ENCODE assay signal across 9 cellular contexts in the genomic region with DNA sequence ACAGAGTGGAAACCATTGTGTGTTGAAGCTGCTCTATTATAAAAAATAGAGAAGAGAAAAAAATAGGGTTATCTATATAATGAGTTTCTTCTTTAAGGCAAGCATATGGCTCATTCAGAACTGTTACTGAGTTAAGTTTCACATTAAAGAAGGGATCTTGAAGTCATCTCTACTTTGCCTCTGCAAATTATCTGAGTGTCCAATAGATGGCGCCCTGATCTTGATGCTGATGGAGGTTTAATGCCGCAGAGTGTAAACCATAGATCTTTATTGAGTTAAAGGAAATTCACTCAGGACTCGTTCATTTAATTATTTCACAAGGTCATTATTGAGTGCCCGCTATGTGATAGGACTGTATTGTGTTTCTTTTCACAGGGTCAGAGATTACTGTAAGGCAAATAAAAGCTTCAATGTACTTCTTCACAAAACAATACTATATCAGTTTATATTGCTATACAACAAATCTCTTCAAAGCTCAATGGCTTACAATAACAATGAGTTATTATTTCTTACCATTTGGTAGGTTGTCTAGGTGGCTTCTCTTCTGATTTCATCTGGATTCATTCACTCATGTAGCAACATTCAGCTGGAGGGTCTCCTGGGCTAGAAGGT.
DNase-seq lines count a peak whose midpoint lies in the region; ATAC-seq and TF ChIP-seq lines count a peak whose summit lies in the region.
"Had no signal": no experiment of that assay in that cellular context is flagged by ENCODE, and none has a peak within 500 bp of the region (broad histone marks: within the 10 kb centered on the region; RNA-seq: fewer than 3 reads in every experiment).

No MANE protein-coding gene starts in this region.

- POLR2A ChIA-PET in activated CD4-positive, alpha-beta T cell treated with anti-CD3 and anti-CD28 coated beads for 36 hours (lab: Charles Lee), result no interaction called here

- peak; percentile 84 for TF ChIP-seq CTCF in OCI-LY3 (IDR thresholded peaks at IDR 0.05; ENCODE audit: low read depth, low read length)
- peak in 2 of 3 experiments; percentile 40 to 62 for TF ChIP-seq CTCF in esophagus muscularis mucosa (IDR thresholded peaks at IDR 0.05)

- H4K20me1 ChIP-seq in OCI-LY3 (ENCODE audit: insufficient read depth, low read length), result no peaks in the 10 kb centered on the region

- TF ChIP-seq EP300 in esophagus muscularis mucosa (IDR thresholded peaks at IDR 0.05), result no peak

- no peaks in the 10 kb centered on the region for H3K36me3 Mint-ChIP-seq in activated CD4-positive, alpha-beta T cell treated with anti-CD3 and anti-CD28 coated beads for 36 hours (ENCODE audit: low read depth)
- H3K36me3 Mint-ChIP-seq: activated naive CD4-positive, alpha-beta T cell treated with anti-CD3 and anti-CD28 coated beads, Interleukin-2, amount 50 U/mL, for 24 hours had no signal

- peaks cover 9% of the 10 kb centered on the region for H3K4me1 ChIP-seq in OCI-LY3 (ENCODE audit: low read length)
- H3K4me1 ChIP-seq in esophagus muscularis mucosa, result no peaks in the 10 kb centered on the region

- no peaks in the 10 kb centered on the region for H3K4me1 Mint-ChIP-seq in activated CD4-positive, alpha-beta T cell treated with anti-CD3 and anti-CD28 coated beads for 36 hours
- H3K4me1 Mint-ChIP-seq: activated naive CD4-positive, alpha-beta T cell treated with anti-CD3 and anti-CD28 coated beads, Interleukin-2, amount 50 U/mL, for 24 hours had no signal

- H3K4me2 ChIP-seq in OCI-LY3 (ENCODE audit: low read length), result 0 out of 2 replicates have a peak overlapping the region, but pooled peaks have one; percentile 19

- no peaks in the 10 kb centered on the region for H3K79me2 ChIP-seq in OCI-LY3 (ENCODE audit: low read length)

- intact Hi-C loops in activated CD4-positive, alpha-beta T cell treated with anti-CD3 and anti-CD28 coated beads for 36 hours (cut with DNase I, micrococcal nuclease), result no loop called here
- intact Hi-C loops in esophagus muscularis mucosa (cut with DNase I), result no loop called here

- H3K27ac ChIP-seq in OCI-LY3 (ENCODE audit: low read length) (no peak overlapping the region), esophagus muscularis mucosa (replicated peaks in 1 of 4) (no peak overlapping the region)

- H3K4me3 Mint-ChIP-seq in activated CD4-positive, alpha-beta T cell treated with anti-CD3 and anti-CD28 coated beads for 36 hours, result no peak overlapping the region
- H3K4me3 Mint-ChIP-seq: activated naive CD4-positive, alpha-beta T cell treated with anti-CD3 and anti-CD28 coated beads, Interleukin-2, amount 50 U/mL, for 24 hours had no signal

- WGBS in esophagus muscularis mucosa, result 25% methylated on average over 4 of the region's 4 CpGs

- H3K27me3 ChIP-seq in OCI-LY3 (ENCODE audit: low read depth, low read length) (no peaks in the 10 kb centered on the region), esophagus muscularis mucosa (no peaks in the 10 kb centered on the region), MG63 (no peaks in the 10 kb centered on the region)

- peaks cover 4% of the 10 kb centered on the region for H3K9me3 Mint-ChIP-seq in activated CD4-positive, alpha-beta T cell treated with anti-CD3 and anti-CD28 coated beads for 36 hours (ENCODE audit: low read depth)
- H3K9me3 Mint-ChIP-seq: activated naive CD4-positive, alpha-beta T cell treated with anti-CD3 and anti-CD28 coated beads, Interleukin-2, amount 50 U/mL, for 24 hours had no signal

- H3K9me3 ChIP-seq in OCI-LY3 (ENCODE audit: insufficient read depth, low read length), result no peaks in the 10 kb centered on the region
- peaks cover 0 to 3% (median 0%) of the 10 kb centered on the region in 4 donors for H3K9me3 ChIP-seq in esophagus muscularis mucosa
- no peaks in the 10 kb centered on the region for H3K9me3 ChIP-seq in MG63

- H3K4me3 ChIP-seq in OCI-LY3 (ENCODE audit: low read length) (no peak overlapping the region), esophagus muscularis mucosa (no peak overlapping the region), MG63 (no peak overlapping the region)

- no peaks in the 10 kb centered on the region for H3K27me3 Mint-ChIP-seq in activated CD4-positive, alpha-beta T cell treated with anti-CD3 and anti-CD28 coated beads for 36 hours

- H3K36me3 ChIP-seq in OCI-LY3 (replicated peaks; ENCODE audit: low read depth, low read length) (no peaks in the 10 kb centered on the region), esophagus muscularis mucosa (no peaks in the 10 kb centered on the region), MG63 (no peaks in the 10 kb centered on the region)

- peak; percentile 18 for DNase-seq in activated CD4-positive, alpha-beta T cell treated with anti-CD3 and anti-CD28 coated beads for 36 hours
- no peak for DNase-seq in activated CD4-positive, alpha-beta T cell treated with anti-CD3 and anti-CD28 coated beads for 48 hours
- DNase-seq in esophagus muscularis mucosa (ENCODE audit: extremely low spot score) (no peak), renal cortical epithelial cell (ENCODE audit: low read depth) (peak; percentile 60), MG63 (no peak)

- CTCF ChIA-PET in activated CD4-positive, alpha-beta T cell treated with anti-CD3 and anti-CD28 coated beads for 36 hours (lab: Charles Lee), result interaction anchor here (0.6 to 2.1 kb wide), 6 partner anchors 11 to 101 kb away, joined by 3 to 9 read pairs (median 4); no protein-coding TSS in a partner anchor

- H3K9ac ChIP-seq in OCI-LY3 (ENCODE audit: low read length), result no peak overlapping the region

- no peak overlapping the region for H2AFZ ChIP-seq in OCI-LY3 (ENCODE audit: low read depth, low read length)

- H3K27ac Mint-ChIP-seq in activated CD4-positive, alpha-beta T cell treated with anti-CD3 and anti-CD28 coated beads for 36 hours, result no peak overlapping the region
- H3K27ac Mint-ChIP-seq: activated naive CD4-positive, alpha-beta T cell treated with anti-CD3 and anti-CD28 coated beads, Interleukin-2, amount 50 U/mL, for 24 hours had no signal

- no peak for TF ChIP-seq POLR2A in esophagus muscularis mucosa (IDR thresholded peaks at IDR 0.05; ENCODE audit: low read depth)

- no peak for ATAC-seq in activated CD4-positive, alpha-beta T cell treated with anti-CD3 and anti-CD28 coated beads for 36 hours
- ATAC-seq in HG02763 (IDR thresholded peaks at IDR 0.05; ENCODE audit: unreplicated experiment), result peak; percentile 56
- no peak for ATAC-seq in GM19328 (IDR thresholded peaks at IDR 0.05; ENCODE audit: unreplicated experiment)

Comparison
In these comparisons a context has a peak if more than half of its experiments do, and no peak if none do; other contexts are left out.
1. DNase-seq: peak in activated CD4-positive, alpha-beta T cell treated with anti-CD3 and anti-CD28 coated beads for 36 hours (single experiment) and renal cortical epithelial cell (single experiment); none in activated CD4-positive, alpha-beta T cell treated with anti-CD3 and anti-CD28 coated beads for 48 hours (single experiment), esophagus muscularis mucosa (single experiment) and MG63 (single experiment).